In the genomic region with DNA sequence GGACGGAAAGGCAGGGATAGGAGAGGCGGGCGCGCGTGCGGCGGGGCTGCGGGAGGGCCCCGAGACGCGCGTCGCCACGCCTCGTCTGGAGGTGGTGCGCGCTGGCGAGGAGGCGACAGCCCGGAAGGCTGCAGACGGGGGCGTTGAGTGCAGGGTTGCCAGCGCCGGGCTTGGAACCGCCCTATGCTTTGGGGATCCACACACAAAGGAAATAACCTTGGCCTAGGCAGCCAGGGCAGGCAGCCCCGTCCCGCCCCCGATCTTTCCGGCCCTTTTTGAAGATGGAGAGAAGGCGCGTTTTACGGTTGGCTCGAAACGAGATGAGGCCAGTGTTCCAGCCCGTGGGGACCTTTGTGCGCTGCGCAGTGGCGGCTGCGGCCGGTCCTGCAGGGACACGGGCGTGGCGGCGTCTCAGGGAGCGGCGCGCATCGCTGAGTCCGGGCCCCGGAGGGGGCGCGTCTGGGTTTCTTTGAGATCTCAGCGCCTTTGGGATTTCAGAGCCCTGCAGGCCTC, we compare ENCODE assay signal across 8 cellular contexts. TPM values are rescaled to one million over a fixed set of nuclear protein-coding genes. Genes with fewer than 3 reads are reported as not detected.
DNase-seq lines count a peak whose midpoint lies in the region; ATAC-seq, FAIRE-seq and TF ChIP-seq lines count a peak whose summit lies in the region.

No MANE protein-coding gene starts in this region.

- WGBS in heart right ventricle, 2 donors = 0 to 1% methylated on average over 48 to 53 of the region's 53 CpGs

- FAIRE-seq in HTR-8/SVneo (lab: Jason Lieb, UNC) (peak; percentile 20), urothelium cell line (lab: Jason Lieb, UNC) (no peak)

- H3K4me1 ChIP-seq in heart right ventricle = peaks cover 0 to 28% (median 22%) of the 10 kb centered on the region in 9 donors

- no peaks in the 10 kb centered on the region for H3K36me3 Mint-ChIP-seq in activated naive CD8-positive, alpha-beta T cell

- H3K4me3 Mint-ChIP-seq in activated naive CD8-positive, alpha-beta T cell = peak overlapping the region; percentile 90

- peak overlapping the region; percentile 28 for H3K27ac Mint-ChIP-seq in activated naive CD8-positive, alpha-beta T cell

- peak overlapping the region; percentile 12 to 74 (median 60) for H3K4me3 ChIP-seq in heart right ventricle

- TF ChIP-seq CTCF in heart right ventricle (IDR thresholded peaks at IDR 0.05) = peak in 1 of 9 donors; percentile 6

- DNase-seq in COR-L47 (lab: John Stamatoyannopoulos, UW) (peak; percentile 87), HTR-8/SVneo (ENCODE audit: insufficient read length, low spot score) (no peak), SK-N-DZ (ENCODE audit: low spot score) (peak; percentile 70), heart right ventricle (peak; percentile 23 to 30), posterior cingulate gyrus (peak; percentile 52 to 95 (median 62)), urothelium cell line (ENCODE audit: low spot score) (peak; percentile 70)

- no peak overlapping the region for H3K27ac ChIP-seq in heart right ventricle

- no peaks in the 10 kb centered on the region for H3K9me3 Mint-ChIP-seq in activated naive CD8-positive, alpha-beta T cell (ENCODE audit: low read depth)

- intact Hi-C loops in heart right ventricle (cut with DNase I) (loop anchor here in 5 of 10 donors (5.0 to 10.0 kb wide), 2 partner anchors 49 to 51 kb away; a partner anchor contains a TSS), posterior cingulate gyrus (cut with DNase I) (loop anchor here (5.0 kb wide), 2 partner anchors 69 to 104 kb away; no protein-coding TSS in a partner anchor)

- no peaks in the 10 kb centered on the region for H3K27me3 Mint-ChIP-seq in activated naive CD8-positive, alpha-beta T cell

- peaks cover 30% of the 10 kb centered on the region for H3K4me1 Mint-ChIP-seq in activated naive CD8-positive, alpha-beta T cell (ENCODE audit: low read depth)

- no peaks in the 10 kb centered on the region for H3K36me3 ChIP-seq in heart right ventricle

- ATAC-seq in GM19467 (IDR thresholded peaks at IDR 0.05; ENCODE audit: unreplicated experiment) (peak; percentile 58), heart right ventricle (peak; percentile 68 to 88 (median 81))

- no peaks in the 10 kb centered on the region for H3K9me3 ChIP-seq in heart right ventricle

- H3K27me3 ChIP-seq in heart right ventricle = peaks cover 0 to 64% (median 21%) of the 10 kb centered on the region in 7 donors

RNA-seq across cellular contexts. Expression of a gene that starts 50.8 kb away (rescaled TPM):
- polyA plus RNA-seq in SK-N-DZ (2014; cell fraction: cytosol; rRNA removed) = 27.6 and 36.5 TPM in 2 replicates
- polyA plus RNA-seq in SK-N-DZ (2014; cell fraction: nucleus; rRNA removed) = 18.9 and 20.8 TPM in 2 replicates
- total RNA-seq in heart right ventricle = 10 to 100 TPM; 15.2 to 33.2 (median 20.7) TPM
- 1 to 10 TPM; 2.8 to 8.2 TPM for polyA plus RNA-seq in heart right ventricle
